In the genomic region with DNA sequence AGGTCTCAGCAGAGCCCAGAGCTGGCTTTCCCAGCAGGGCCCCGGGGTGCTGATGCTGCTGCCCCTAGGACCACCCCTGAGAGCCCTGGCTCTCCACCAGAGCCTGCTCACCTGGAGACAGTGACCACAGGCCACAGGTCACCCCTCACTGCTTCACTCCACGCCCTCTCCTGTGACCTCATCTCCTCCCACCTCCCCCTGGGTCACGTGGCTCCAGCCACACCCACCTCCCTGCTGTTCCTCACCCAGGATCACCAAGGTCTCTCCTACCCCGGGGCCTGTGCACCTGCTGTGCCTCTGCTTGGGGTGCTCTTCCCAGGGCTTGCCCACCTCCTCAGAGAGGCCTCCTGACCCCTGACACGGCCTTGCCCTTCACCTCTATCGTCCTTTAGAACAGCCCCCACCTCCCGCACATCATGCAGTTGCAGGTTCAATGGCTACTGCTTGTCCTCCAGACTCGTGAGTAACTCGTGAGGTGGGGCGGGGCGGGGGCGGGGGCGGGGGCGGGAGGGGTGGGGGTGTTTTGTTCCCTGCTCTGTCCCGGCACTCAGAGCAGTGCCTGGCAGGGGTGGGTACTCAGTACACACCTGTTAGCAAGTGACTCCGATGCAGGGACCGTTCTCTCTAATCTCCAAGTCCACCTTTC, we compare ENCODE assay signal across 1 cellular context.
TF ChIP-seq lines count a peak whose summit lies in the region.

No MANE protein-coding gene starts in this region.

TF ChIP-seq in HepG2, 621 proteins besides CTCF, POLR2A, EP300 and RAD21 (continued from another document and continues in another):
- no peak for TF ChIP-seq PITX1 (CRISPR knock-in tag; IDR thresholded peaks at IDR 0.05)
- TF ChIP-seq CHD2 (IDR thresholded peaks at IDR 0.05; ENCODE audit: low read depth, low read length): no peak
- 0 out of 2 replicates have a peak, but pooled peaks have one; percentile 26 for TF ChIP-seq GATAD2A (CRISPR knock-in tag; IDR thresholded peaks at IDR 0.05)
- TF ChIP-seq, protein P1, sequence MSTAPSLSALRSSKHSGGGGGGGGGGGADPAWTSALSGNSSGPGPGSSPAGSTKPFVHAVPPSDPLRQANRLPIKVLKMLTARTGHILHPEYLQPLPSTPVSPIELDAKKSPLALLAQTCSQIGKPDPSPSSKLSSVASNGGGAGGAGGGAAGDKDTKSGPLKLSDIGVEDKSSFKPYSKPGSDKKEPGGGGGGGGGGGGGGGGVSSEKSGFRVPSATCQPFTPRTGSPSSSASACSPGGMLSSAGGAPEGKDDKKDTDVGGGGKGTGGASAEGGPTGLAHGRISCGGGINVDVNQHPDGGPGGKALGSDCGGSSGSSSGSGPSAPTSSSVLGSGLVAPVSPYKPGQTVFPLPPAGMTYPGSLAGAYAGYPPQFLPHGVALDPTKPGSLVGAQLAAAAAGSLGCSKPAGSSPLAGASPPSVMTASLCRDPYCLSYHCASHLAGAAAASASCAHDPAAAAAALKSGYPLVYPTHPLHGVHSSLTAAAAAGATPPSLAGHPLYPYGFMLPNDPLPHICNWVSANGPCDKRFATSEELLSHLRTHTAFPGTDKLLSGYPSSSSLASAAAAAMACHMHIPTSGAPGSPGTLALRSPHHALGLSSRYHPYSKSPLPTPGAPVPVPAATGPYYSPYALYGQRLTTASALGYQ (CRISPR knock-in tag; IDR thresholded peaks at IDR 0.05): no peak
- no peak for TF ChIP-seq ZFAT (CRISPR knock-in tag; conservative IDR thresholded peaks at IDR 0.05)
- no peak for TF ChIP-seq ZNF441 (CRISPR knock-in tag; IDR thresholded peaks at IDR 0.05; ENCODE audit: borderline replicate concordance)
- no peak for TF ChIP-seq ZNF775 (CRISPR knock-in tag; IDR thresholded peaks at IDR 0.05; ENCODE audit: borderline replicate concordance)
- 0 out of 2 replicates have a peak, but pooled peaks have one; percentile 37 for TF ChIP-seq NCOA2 (CRISPR knock-in tag; IDR thresholded peaks at IDR 0.05)
- TF ChIP-seq ZEB1 (IDR thresholded peaks at IDR 0.05; ENCODE audit: insufficient replicate concordance, low read depth): no peak
- no peak for TF ChIP-seq TMF1 (CRISPR knock-in tag; IDR thresholded peaks at IDR 0.05; ENCODE audit: low read depth)
- TF ChIP-seq ZFP1 (CRISPR knock-in tag; IDR thresholded peaks at IDR 0.05): no peak
- TF ChIP-seq, protein P2, sequence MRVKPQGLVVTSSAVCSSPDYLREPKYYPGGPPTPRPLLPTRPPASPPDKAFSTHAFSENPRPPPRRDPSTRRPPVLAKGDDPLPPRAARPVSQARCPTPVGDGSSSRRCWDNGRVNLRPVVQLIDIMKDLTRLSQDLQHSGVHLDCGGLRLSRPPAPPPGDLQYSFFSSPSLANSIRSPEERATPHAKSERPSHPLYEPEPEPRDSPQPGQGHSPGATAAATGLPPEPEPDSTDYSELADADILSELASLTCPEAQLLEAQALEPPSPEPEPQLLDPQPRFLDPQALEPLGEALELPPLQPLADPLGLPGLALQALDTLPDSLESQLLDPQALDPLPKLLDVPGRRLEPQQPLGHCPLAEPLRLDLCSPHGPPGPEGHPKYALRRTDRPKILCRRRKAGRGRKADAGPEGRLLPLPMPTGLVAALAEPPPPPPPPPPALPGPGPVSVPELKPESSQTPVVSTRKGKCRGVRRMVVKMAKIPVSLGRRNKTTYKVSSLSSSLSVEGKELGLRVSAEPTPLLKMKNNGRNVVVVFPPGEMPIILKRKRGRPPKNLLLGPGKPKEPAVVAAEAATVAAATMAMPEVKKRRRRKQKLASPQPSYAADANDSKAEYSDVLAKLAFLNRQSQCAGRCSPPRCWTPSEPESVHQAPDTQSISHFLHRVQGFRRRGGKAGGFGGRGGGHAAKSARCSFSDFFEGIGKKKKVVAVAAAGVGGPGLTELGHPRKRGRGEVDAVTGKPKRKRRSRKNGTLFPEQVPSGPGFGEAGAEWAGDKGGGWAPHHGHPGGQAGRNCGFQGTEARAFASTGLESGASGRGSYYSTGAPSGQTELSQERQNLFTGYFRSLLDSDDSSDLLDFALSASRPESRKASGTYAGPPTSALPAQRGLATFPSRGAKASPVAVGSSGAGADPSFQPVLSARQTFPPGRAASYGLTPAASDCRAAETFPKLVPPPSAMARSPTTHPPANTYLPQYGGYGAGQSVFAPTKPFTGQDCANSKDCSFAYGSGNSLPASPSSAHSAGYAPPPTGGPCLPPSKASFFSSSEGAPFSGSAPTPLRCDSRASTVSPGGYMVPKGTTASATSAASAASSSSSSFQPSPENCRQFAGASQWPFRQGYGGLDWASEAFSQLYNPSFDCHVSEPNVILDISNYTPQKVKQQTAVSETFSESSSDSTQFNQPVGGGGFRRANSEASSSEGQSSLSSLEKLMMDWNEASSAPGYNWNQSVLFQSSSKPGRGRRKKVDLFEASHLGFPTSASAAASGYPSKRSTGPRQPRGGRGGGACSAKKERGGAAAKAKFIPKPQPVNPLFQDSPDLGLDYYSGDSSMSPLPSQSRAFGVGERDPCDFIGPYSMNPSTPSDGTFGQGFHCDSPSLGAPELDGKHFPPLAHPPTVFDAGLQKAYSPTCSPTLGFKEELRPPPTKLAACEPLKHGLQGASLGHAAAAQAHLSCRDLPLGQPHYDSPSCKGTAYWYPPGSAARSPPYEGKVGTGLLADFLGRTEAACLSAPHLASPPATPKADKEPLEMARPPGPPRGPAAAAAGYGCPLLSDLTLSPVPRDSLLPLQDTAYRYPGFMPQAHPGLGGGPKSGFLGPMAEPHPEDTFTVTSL (CRISPR knock-in tag; IDR thresholded peaks at IDR 0.05; ENCODE audit: borderline replicate concordance): no peak
- no peak for TF ChIP-seq EEA1 (CRISPR knock-in tag; IDR thresholded peaks at IDR 0.05; ENCODE audit: borderline replicate concordance)
- TF ChIP-seq NCOA1 (CRISPR knock-in tag; IDR thresholded peaks at IDR 0.05): no peak
- no peak for TF ChIP-seq U2AF1 (optimal IDR thresholded peaks at IDR 0.05; ENCODE audit: low read depth, low read length)
- TF ChIP-seq SAP130 (CRISPR knock-in tag; IDR thresholded peaks at IDR 0.05; ENCODE audit: low read depth): peak; percentile 42; the same call in 1 of the 2 replicates
- no peak for TF ChIP-seq CCAR2 (optimal IDR thresholded peaks at IDR 0.05; ENCODE audit: low read depth, low read length)
- peak; percentile 38; the same call in 1 of the 2 replicates for TF ChIP-seq FOSL2 (CRISPR knock-in tag; IDR thresholded peaks at IDR 0.05)
- TF ChIP-seq, protein P3, sequence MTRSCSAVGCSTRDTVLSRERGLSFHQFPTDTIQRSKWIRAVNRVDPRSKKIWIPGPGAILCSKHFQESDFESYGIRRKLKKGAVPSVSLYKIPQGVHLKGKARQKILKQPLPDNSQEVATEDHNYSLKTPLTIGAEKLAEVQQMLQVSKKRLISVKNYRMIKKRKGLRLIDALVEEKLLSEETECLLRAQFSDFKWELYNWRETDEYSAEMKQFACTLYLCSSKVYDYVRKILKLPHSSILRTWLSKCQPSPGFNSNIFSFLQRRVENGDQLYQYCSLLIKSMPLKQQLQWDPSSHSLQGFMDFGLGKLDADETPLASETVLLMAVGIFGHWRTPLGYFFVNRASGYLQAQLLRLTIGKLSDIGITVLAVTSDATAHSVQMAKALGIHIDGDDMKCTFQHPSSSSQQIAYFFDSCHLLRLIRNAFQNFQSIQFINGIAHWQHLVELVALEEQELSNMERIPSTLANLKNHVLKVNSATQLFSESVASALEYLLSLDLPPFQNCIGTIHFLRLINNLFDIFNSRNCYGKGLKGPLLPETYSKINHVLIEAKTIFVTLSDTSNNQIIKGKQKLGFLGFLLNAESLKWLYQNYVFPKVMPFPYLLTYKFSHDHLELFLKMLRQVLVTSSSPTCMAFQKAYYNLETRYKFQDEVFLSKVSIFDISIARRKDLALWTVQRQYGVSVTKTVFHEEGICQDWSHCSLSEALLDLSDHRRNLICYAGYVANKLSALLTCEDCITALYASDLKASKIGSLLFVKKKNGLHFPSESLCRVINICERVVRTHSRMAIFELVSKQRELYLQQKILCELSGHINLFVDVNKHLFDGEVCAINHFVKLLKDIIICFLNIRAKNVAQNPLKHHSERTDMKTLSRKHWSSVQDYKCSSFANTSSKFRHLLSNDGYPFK (CRISPR knock-in tag; IDR thresholded peaks at IDR 0.05; ENCODE audit: borderline replicate concordance): no peak
- TF ChIP-seq, protein P4, sequence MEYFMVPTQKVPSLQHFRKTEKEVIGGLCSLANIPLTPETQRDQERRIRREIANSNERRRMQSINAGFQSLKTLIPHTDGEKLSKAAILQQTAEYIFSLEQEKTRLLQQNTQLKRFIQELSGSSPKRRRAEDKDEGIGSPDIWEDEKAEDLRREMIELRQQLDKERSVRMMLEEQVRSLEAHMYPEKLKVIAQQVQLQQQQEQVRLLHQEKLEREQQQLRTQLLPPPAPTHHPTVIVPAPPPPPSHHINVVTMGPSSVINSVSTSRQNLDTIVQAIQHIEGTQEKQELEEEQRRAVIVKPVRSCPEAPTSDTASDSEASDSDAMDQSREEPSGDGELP (IDR thresholded peaks at IDR 0.05; ENCODE audit: borderline replicate concordance, low read depth): no peak; the same call in 1 of the 2 replicates
- TF ChIP-seq CBFB (CRISPR knock-in tag; IDR thresholded peaks at IDR 0.05): no peak
- TF ChIP-seq, protein P5, sequence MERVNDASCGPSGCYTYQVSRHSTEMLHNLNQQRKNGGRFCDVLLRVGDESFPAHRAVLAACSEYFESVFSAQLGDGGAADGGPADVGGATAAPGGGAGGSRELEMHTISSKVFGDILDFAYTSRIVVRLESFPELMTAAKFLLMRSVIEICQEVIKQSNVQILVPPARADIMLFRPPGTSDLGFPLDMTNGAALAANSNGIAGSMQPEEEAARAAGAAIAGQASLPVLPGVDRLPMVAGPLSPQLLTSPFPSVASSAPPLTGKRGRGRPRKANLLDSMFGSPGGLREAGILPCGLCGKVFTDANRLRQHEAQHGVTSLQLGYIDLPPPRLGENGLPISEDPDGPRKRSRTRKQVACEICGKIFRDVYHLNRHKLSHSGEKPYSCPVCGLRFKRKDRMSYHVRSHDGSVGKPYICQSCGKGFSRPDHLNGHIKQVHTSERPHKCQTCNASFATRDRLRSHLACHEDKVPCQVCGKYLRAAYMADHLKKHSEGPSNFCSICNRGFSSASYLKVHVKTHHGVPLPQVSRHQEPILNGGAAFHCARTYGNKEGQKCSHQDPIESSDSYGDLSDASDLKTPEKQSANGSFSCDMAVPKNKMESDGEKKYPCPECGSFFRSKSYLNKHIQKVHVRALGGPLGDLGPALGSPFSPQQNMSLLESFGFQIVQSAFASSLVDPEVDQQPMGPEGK (CRISPR knock-in tag; IDR thresholded peaks at IDR 0.05): peak; percentile 45
- TF ChIP-seq ZNF598 (CRISPR knock-in tag; IDR thresholded peaks at IDR 0.05; ENCODE audit: borderline replicate concordance): no peak
- TF ChIP-seq, protein P6, sequence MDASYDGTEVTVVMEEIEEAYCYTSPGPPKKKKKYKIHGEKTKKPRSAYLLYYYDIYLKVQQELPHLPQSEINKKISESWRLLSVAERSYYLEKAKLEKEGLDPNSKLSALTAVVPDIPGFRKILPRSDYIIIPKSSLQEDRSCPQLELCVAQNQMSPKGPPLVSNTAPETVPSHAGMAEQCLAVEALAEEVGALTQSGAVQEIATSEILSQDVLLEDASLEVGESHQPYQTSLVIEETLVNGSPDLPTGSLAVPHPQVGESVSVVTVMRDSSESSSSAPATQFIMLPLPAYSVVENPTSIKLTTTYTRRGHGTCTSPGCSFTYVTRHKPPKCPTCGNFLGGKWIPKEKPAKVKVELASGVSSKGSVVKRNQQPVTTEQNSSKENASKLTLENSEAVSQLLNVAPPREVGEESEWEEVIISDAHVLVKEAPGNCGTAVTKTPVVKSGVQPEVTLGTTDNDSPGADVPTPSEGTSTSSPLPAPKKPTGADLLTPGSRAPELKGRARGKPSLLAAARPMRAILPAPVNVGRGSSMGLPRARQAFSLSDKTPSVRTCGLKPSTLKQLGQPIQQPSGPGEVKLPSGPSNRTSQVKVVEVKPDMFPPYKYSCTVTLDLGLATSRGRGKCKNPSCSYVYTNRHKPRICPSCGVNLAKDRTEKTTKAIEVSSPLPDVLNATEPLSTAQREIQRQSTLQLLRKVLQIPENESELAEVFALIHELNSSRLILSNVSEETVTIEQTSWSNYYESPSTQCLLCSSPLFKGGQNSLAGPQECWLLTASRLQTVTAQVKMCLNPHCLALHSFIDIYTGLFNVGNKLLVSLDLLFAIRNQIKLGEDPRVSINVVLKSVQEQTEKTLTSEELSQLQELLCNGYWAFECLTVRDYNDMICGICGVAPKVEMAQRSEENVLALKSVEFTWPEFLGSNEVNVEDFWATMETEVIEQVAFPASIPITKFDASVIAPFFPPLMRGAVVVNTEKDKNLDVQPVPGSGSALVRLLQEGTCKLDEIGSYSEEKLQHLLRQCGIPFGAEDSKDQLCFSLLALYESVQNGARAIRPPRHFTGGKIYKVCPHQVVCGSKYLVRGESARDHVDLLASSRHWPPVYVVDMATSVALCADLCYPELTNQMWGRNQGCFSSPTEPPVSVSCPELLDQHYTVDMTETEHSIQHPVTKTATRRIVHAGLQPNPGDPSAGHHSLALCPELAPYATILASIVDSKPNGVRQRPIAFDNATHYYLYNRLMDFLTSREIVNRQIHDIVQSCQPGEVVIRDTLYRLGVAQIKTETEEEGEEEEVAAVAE (CRISPR knock-in tag; IDR thresholded peaks at IDR 0.05; ENCODE audit: borderline replicate concordance): no peak
- no peak for TF ChIP-seq DMAP1 (CRISPR knock-in tag; IDR thresholded peaks at IDR 0.05)
- no peak for TF ChIP-seq MAFK (conservative IDR thresholded peaks at IDR 0.05 in 1 of 2, IDR thresholded peaks at IDR 0.05 in 1 of 2; ENCODE audit: low read length in 2 of 2)
- TF ChIP-seq ZBTB7B (CRISPR knock-in tag; IDR thresholded peaks at IDR 0.05): 0 out of 2 replicates have a peak, but pooled peaks have one; percentile 24
- TF ChIP-seq, protein P7, sequence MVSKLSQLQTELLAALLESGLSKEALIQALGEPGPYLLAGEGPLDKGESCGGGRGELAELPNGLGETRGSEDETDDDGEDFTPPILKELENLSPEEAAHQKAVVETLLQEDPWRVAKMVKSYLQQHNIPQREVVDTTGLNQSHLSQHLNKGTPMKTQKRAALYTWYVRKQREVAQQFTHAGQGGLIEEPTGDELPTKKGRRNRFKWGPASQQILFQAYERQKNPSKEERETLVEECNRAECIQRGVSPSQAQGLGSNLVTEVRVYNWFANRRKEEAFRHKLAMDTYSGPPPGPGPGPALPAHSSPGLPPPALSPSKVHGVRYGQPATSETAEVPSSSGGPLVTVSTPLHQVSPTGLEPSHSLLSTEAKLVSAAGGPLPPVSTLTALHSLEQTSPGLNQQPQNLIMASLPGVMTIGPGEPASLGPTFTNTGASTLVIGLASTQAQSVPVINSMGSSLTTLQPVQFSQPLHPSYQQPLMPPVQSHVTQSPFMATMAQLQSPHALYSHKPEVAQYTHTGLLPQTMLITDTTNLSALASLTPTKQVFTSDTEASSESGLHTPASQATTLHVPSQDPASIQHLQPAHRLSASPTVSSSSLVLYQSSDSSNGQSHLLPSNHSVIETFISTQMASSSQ (IDR thresholded peaks at IDR 0.05; ENCODE audit: low read depth): no peak
- TF ChIP-seq, protein P7 (CRISPR knock-in tag; IDR thresholded peaks at IDR 0.05; ENCODE audit: borderline replicate concordance): no peak
